In the genomic region with DNA sequence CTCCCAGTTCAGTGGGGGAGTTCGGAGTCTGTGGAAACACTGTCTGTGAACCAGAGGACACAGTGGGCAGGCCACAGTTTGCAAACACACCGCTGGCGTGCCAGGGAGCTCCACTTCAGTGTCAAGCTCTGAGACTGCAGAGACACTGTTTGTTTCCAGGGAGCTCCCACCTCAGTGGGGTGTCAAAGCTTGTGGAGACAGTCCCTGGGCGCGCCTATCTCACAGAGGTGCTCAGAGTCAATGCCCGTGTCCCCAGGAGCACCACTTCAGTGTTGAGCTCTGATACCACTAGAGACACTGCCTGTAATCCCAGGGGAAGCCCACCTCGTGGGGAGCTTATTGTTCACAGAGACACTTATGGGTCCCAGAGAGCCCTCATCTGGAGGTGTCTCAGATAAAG, we compare ENCODE assay signal across 1 cellular context.
TF ChIP-seq lines count a peak whose summit lies in the region.

No MANE protein-coding gene starts in this region.

TF ChIP-seq in K562, 482 proteins besides CTCF, POLR2A, EP300 and RAD21:
- TF ChIP-seq PYGO2 (tag; IDR thresholded peaks at IDR 0.05): no peak
- no peak for TF ChIP-seq SMAD2 (IDR thresholded peaks at IDR 0.05; ENCODE audit: low read depth, low read length)
- TF ChIP-seq ZNF699 (CRISPR knock-in tag; IDR thresholded peaks at IDR 0.05; ENCODE audit: insufficient replicate concordance): no peak
- TF ChIP-seq, protein P1, sequence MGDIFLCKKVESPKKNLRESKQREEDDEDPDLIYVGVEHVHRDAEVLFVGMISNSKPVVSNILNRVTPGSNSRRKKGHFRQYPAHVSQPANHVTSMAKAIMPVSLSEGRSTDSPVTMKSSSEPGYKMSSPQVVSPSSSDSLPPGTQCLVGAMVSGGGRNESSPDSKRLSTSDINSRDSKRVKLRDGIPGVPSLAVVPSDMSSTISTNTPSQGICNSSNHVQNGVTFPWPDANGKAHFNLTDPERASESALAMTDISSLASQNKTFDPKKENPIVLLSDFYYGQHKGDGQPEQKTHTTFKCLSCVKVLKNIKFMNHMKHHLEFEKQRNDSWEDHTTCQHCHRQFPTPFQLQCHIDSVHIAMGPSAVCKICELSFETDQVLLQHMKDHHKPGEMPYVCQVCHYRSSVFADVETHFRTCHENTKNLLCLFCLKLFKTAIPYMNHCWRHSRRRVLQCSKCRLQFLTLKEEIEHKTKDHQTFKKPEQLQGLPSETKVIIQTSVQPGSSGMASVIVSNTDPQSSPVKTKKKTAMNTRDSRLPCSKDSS (IDR thresholded peaks at IDR 0.05; ENCODE audit: low read depth, partially characterized antibody): no peak
- TF ChIP-seq TEAD2 (tag; IDR thresholded peaks at IDR 0.05): no peak
- no peak for TF ChIP-seq NR1H2 (CRISPR knock-in tag; IDR thresholded peaks at IDR 0.05)
- no peak for TF ChIP-seq EP400 (IDR thresholded peaks at IDR 0.05)
- TF ChIP-seq ZSCAN29 (IDR thresholded peaks at IDR 0.05): no peak
- no peak for TF ChIP-seq CXXC5 (CRISPR knock-in tag; IDR thresholded peaks at IDR 0.05)
- no peak for TF ChIP-seq E2F3 (CRISPR knock-in tag; IDR thresholded peaks at IDR 0.05)
- TF ChIP-seq PML (IDR thresholded peaks at IDR 0.05; ENCODE audit: low read length): no peak
- TF ChIP-seq NCOA6 (IDR thresholded peaks at IDR 0.05): no peak
- no peak for TF ChIP-seq NFATC3 (IDR thresholded peaks at IDR 0.05)
- TF ChIP-seq IFI16 (CRISPR knock-in tag; IDR thresholded peaks at IDR 0.05): no peak
- TF ChIP-seq, protein P2, sequence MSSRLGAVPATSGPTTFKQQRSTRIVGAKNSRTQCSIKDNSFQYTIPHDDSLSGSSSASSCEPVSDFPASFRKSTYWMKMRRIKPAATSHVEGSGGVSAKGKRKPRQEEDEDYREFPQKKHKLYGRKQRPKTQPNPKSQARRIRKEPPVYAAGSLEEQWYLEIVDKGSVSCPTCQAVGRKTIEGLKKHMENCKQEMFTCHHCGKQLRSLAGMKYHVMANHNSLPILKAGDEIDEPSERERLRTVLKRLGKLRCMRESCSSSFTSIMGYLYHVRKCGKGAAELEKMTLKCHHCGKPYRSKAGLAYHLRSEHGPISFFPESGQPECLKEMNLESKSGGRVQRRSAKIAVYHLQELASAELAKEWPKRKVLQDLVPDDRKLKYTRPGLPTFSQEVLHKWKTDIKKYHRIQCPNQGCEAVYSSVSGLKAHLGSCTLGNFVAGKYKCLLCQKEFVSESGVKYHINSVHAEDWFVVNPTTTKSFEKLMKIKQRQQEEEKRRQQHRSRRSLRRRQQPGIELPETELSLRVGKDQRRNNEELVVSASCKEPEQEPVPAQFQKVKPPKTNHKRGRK (tag; IDR thresholded peaks at IDR 0.05): no peak
- TF ChIP-seq ZNF354B (CRISPR knock-in tag; IDR thresholded peaks at IDR 0.05): no peak
- TF ChIP-seq ZBTB8A (IDR thresholded peaks at IDR 0.05; ENCODE audit: partially characterized antibody): no peak
- TF ChIP-seq ZNF3 (CRISPR knock-in tag; IDR thresholded peaks at IDR 0.05): no peak
